Comparison of ENCODE assay signal across 24 cellular contexts in genomic region chr12:21771311-21771710, GRCh38. TPM values are rescaled to one million over a fixed set of nuclear protein-coding genes. Genes with fewer than 3 reads are reported as not detected.
DNase-seq lines count a peak whose midpoint lies in the region; ATAC-seq, FAIRE-seq and TF ChIP-seq lines count a peak whose summit lies in the region.
"Had no signal": no experiment of that assay in that cellular context is flagged by ENCODE, and none has a peak within 500 bp of the region (broad histone marks: within the 10 kb centered on the region; RNA-seq: fewer than 3 reads in every experiment).

No MANE protein-coding gene starts in this region.

- H3K9ac ChIP-seq in liver (ENCODE audit: low read depth in 1 of 2, low read length in 2 of 2) (no peak overlapping the region), HepG2 (ENCODE audit: insufficient read depth, low read depth, low read length) (no peak overlapping the region)

- H2AFZ ChIP-seq in HepG2 (ENCODE audit: low read length) = no peak overlapping the region

- POLR2A ChIA-PET in HepG2 (lab: Yijun Ruan, JAX) = no interaction called here
- POLR2A ChIA-PET in activated CD4-positive, alpha-beta memory T cell treated with anti-CD3 and anti-CD28 coated beads, Interleukin-2, amount 10 ng/mL, durations not matched to agents 7 days and 5 days (lab: Charles Lee) = no interaction called here

- no peak overlapping the region for H3K4me2 ChIP-seq in HepG2 (ENCODE audit: low read depth, low read length)
- H3K4me2 ChIP-seq: A549 had no signal

- TF ChIP-seq POLR2A in HepG2 (IDR thresholded peaks at IDR 0.05; ENCODE audit: insufficient read depth in 1 of 2, low read depth in 2 of 2, low read length in 2 of 2) (no peak), thyroid gland (IDR thresholded peaks at IDR 0.05) (no peak)

- no peak overlapping the region for H3K4me3 Mint-ChIP-seq in activated CD4-positive, alpha-beta memory T cell treated with anti-CD3 and anti-CD28 coated beads, Interleukin-2, amount 10 ng/mL, durations not matched to agents 7 days and 5 days
- H3K4me3 Mint-ChIP-seq: activated naive CD4-positive, alpha-beta T cell treated with anti-CD3 and anti-CD28 coated beads, Interleukin-2, amount 10 ng/mL, durations not matched to agents 7 days and 5 days; CD8-positive, alpha-beta T cell; naive thymus-derived CD4-positive, alpha-beta T cell had no signal

- no peak overlapping the region for H3K27ac Mint-ChIP-seq in activated CD4-positive, alpha-beta memory T cell treated with anti-CD3 and anti-CD28 coated beads, Interleukin-2, amount 10 ng/mL, durations not matched to agents 7 days and 5 days
- H3K27ac Mint-ChIP-seq: activated naive CD4-positive, alpha-beta T cell treated with anti-CD3 and anti-CD28 coated beads, Interleukin-2, amount 10 ng/mL, durations not matched to agents 7 days and 5 days; CD8-positive, alpha-beta T cell; naive thymus-derived CD4-positive, alpha-beta T cell had no signal

- H3K4me1 Mint-ChIP-seq in activated CD4-positive, alpha-beta memory T cell treated with anti-CD3 and anti-CD28 coated beads, Interleukin-2, amount 10 ng/mL, durations not matched to agents 7 days and 5 days = peaks cover 6% of the 10 kb centered on the region

- in situ Hi-C loops in HepG2 (cut with HindIII; ENCODE audit: extremely low pct_ligation_motif_present, low pct_unique_long_range_greater_than_20kb) = no loop called here

- CTCF ChIA-PET in HepG2 (lab: Yijun Ruan, JAX; ENCODE audit: low intra/inter-chr PET ratio, low total read pairs) = no interaction called here
- CTCF ChIA-PET in activated CD4-positive, alpha-beta memory T cell treated with anti-CD3 and anti-CD28 coated beads, Interleukin-2, amount 10 ng/mL, durations not matched to agents 7 days and 5 days (lab: Charles Lee) = no interaction called here

- H3K27ac ChIP-seq in liver (ENCODE audit: low read depth in 1 of 2, low read length in 2 of 2) (peak overlapping the region; percentile 28 to 36), HepG2 (ENCODE audit: extremely low read length, insufficient read depth, low read length) (no peak overlapping the region), coronary artery (peak overlapping the region in 1 of 2 donors; percentile 24), muscle layer of duodenum (ENCODE audit: low read length) (peak overlapping the region; percentile 35), thyroid gland (peak overlapping the region in 1 of 3 donors; percentile 1)
- H3K27ac ChIP-seq: A549, suprapubic skin had no signal

- WGBS in liver = 74% methylated on average over 1 of the region's 1 CpG
- 36% methylated on average over 1 of the region's 1 CpG for WGBS in HepG2 (ENCODE audit: low lambda C conversion rate)
- WGBS in thyroid gland, 2 donors = 71 to 75% methylated on average over 1 of the region's 1 CpG

- FAIRE-seq in HepG2 (lab: Jason Lieb, UNC) = no peak
- FAIRE-seq: A549, endothelial cell of umbilical vein had no signal

- no peaks in the 10 kb centered on the region for H3K9me3 ChIP-seq in liver (ENCODE audit: control insufficient read depth in 4 of 4, low read length in 3 of 4)
- no peaks in the 10 kb centered on the region for H3K9me3 ChIP-seq in HepG2 (ENCODE audit: low read length)
- no peaks in the 10 kb centered on the region for H3K9me3 ChIP-seq in muscle layer of duodenum (ENCODE audit: control insufficient read depth in 1 of 2, low read length in 2 of 2)
- H3K9me3 ChIP-seq in thyroid gland = no peaks in the 10 kb centered on the region
- H3K9me3 ChIP-seq: A549, ascending aorta, suprapubic skin had no signal

- H3K36me3 ChIP-seq in liver (ENCODE audit: control insufficient read depth in 4 of 4, insufficient read depth in 3 of 4, low read depth in 1 of 4, low read length in 3 of 4) (peaks cover 0 to 15% (median 5%) of the 10 kb centered on the region in 4 donors), HepG2 (replicated peaks in 1 of 2; ENCODE audit: control insufficient read depth in 1 of 2, insufficient read depth in 2 of 2, low read length in 2 of 2) (no peaks in the 10 kb centered on the region), muscle layer of duodenum (ENCODE audit: control insufficient read depth in 1 of 2, insufficient read depth in 2 of 2, low read length in 2 of 2) (peaks cover 1 to 3% of the 10 kb centered on the region in 2 donors), thyroid gland (no peaks in the 10 kb centered on the region)
- H3K36me3 ChIP-seq: suprapubic skin had no signal

- no peaks in the 10 kb centered on the region for H3K79me2 ChIP-seq in HepG2 (ENCODE audit: insufficient read depth, low read length)

- DNase-seq in HepG2 (ENCODE audit: low spot score) = no peak
- no peak for DNase-seq in coronary artery (ENCODE audit: low spot score)
- DNase-seq in KG1 (lab: John Stamatoyannopoulos, UW) = no peak
- no peak for DNase-seq in thyroid gland
- DNase-seq in activated CD4-positive, alpha-beta memory T cell treated with anti-CD3 and anti-CD28 coated beads, Interleukin-2, amount 10 ng/mL, durations not matched to agents 7 days and 5 days = no peak
- DNase-seq: activated CD4-positive, alpha-beta T cell treated with anti-CD3 and anti-CD28 coated beads, Interleukin-2, amount 50 U/mL, for 4 hours; activated naive CD4-positive, alpha-beta T cell treated with anti-CD3 and anti-CD28 coated beads, Interleukin-2, amount 10 ng/mL, durations not matched to agents 7 days and 5 days; activated T-cell treated with anti-CD3 and anti-CD28 coated beads, Interleukin-2, amount 50 U/mL, for 1 hour; CD8-positive, alpha-beta T cell; cortex of kidney; H7; naive thymus-derived CD4-positive, alpha-beta T cell; NCI-H1092 treated with DMSO at 0.1 percent for 48 hours; NCI-H524 treated with DMSO at 0.1 percent for 48 hours; posterior cingulate gyrus; SHP77 treated with DMSO at 0.1 percent for 48 hours; T-helper 1 cell had no signal

- no TSS peak for BruUV-seq in HepG2 (replicated peaks; lab: Mats Ljungman, UMichigan)

- H3K4me1 ChIP-seq in liver (ENCODE audit: control insufficient read depth in 4 of 4, insufficient read depth in 4 of 4, low read length in 3 of 4) (peaks cover 2 to 10% (median 4%) of the 10 kb centered on the region in 4 donors), HepG2 (ENCODE audit: insufficient read depth, low read length) (no peaks in the 10 kb centered on the region), muscle layer of duodenum (ENCODE audit: control insufficient read depth in 1 of 2, insufficient read depth in 2 of 2, low read length in 2 of 2) (no peaks in the 10 kb centered on the region), thyroid gland (no peaks in the 10 kb centered on the region)
- H3K4me1 ChIP-seq: A549, ascending aorta had no signal

- peaks cover 37% of the 10 kb centered on the region for H3K27me3 Mint-ChIP-seq in activated CD4-positive, alpha-beta memory T cell treated with anti-CD3 and anti-CD28 coated beads, Interleukin-2, amount 10 ng/mL, durations not matched to agents 7 days and 5 days

- TF ChIP-seq CTCF in liver (IDR thresholded peaks at IDR 0.05; ENCODE audit: low read depth, low read length, missing input control) (no peak), HepG2 (CRISPR knock-in tag; IDR thresholded peaks at IDR 0.05) (no peak), coronary artery (IDR thresholded peaks at IDR 0.05) (no peak), thyroid gland (IDR thresholded peaks at IDR 0.05) (no peak)

- no peak for TF ChIP-seq RAD21 in liver (IDR thresholded peaks at IDR 0.05)
- TF ChIP-seq RAD21 in HepG2 (CRISPR knock-in tag; IDR thresholded peaks at IDR 0.05) = no peak

- H3K36me3 Mint-ChIP-seq in activated CD4-positive, alpha-beta memory T cell treated with anti-CD3 and anti-CD28 coated beads, Interleukin-2, amount 10 ng/mL, durations not matched to agents 7 days and 5 days (ENCODE audit: low read depth) = no peaks in the 10 kb centered on the region
- H3K36me3 Mint-ChIP-seq: activated naive CD4-positive, alpha-beta T cell treated with anti-CD3 and anti-CD28 coated beads, Interleukin-2, amount 10 ng/mL, durations not matched to agents 7 days and 5 days; CD8-positive, alpha-beta T cell had no signal

- H3K9me3 Mint-ChIP-seq in activated CD4-positive, alpha-beta memory T cell treated with anti-CD3 and anti-CD28 coated beads, Interleukin-2, amount 10 ng/mL, durations not matched to agents 7 days and 5 days = no peaks in the 10 kb centered on the region
- H3K9me3 Mint-ChIP-seq: activated naive CD4-positive, alpha-beta T cell treated with anti-CD3 and anti-CD28 coated beads, Interleukin-2, amount 10 ng/mL, durations not matched to agents 7 days and 5 days; CD8-positive, alpha-beta T cell; naive thymus-derived CD4-positive, alpha-beta T cell had no signal

- no peak overlapping the region for H3K4me3 ChIP-seq in liver (ENCODE audit: low read depth in 1 of 3, low read length in 3 of 3)
- no peak overlapping the region for H3K4me3 ChIP-seq in HepG2 (replicated peaks in 1 of 3; ENCODE audit: insufficient read depth in 1 of 3, low read depth in 2 of 3, low read length in 3 of 3)
- H3K4me3 ChIP-seq in coronary artery = peak overlapping the region; percentile 9
- no peak overlapping the region for H3K4me3 ChIP-seq in muscle layer of duodenum (ENCODE audit: low read depth in 1 of 2, low read length in 2 of 2)
- H3K4me3 ChIP-seq in thyroid gland (replicated peaks in 1 of 3) = no peak overlapping the region
- H3K4me3 ChIP-seq: A549, ascending aorta, suprapubic skin had no signal

- intact Hi-C loops in HepG2 (cut with micrococcal nuclease; ENCODE audit: unreplicated experiment) (no loop called here), thyroid gland (cut with DNase I) (no loop called here)

- no peaks in the 10 kb centered on the region for H4K20me1 ChIP-seq in HepG2 (ENCODE audit: insufficient read depth, low read length)

- ATAC-seq in HepG2 (no peak), HG02763 (IDR thresholded peaks at IDR 0.05; ENCODE audit: unreplicated experiment) (no peak)
- ATAC-seq: A549; CD8-positive, alpha-beta T cell; naive thymus-derived CD4-positive, alpha-beta T cell had no signal

- H3K27me3 ChIP-seq in liver (ENCODE audit: control insufficient read depth in 4 of 4, insufficient read depth in 4 of 4, low read length in 3 of 4) (no peaks in the 10 kb centered on the region), HepG2 (ENCODE audit: control insufficient read depth in 1 of 2, insufficient read depth in 2 of 2, low read length in 2 of 2) (no peaks in the 10 kb centered on the region), muscle layer of duodenum (ENCODE audit: low read depth, low read length) (no peaks in the 10 kb centered on the region), thyroid gland (no peaks in the 10 kb centered on the region)
- H3K27me3 ChIP-seq: ascending aorta had no signal

- TF ChIP-seq EP300 in HepG2 (IDR thresholded peaks at IDR 0.05; ENCODE audit: low read depth in 2 of 2, low read length in 2 of 2) (no peak), HepG2 (CRISPR knock-in tag; IDR thresholded peaks at IDR 0.05; ENCODE audit: borderline replicate concordance) (no peak)

RNA-seq across cellular contexts. Expression of gene KCNJ8, which starts 3.2 kb away (rescaled TPM):
- 10 to 100 TPM; 10.9 to 44.2 TPM for total RNA-seq in liver
- polyA plus RNA-seq in liver = 10 to 100 TPM; 24.2 to 30.3 TPM
- total RNA-seq in HepG2 (2016; rRNA removed; fragmentation: Illumina TruSeq; extraction: Trizol) = not detected in 2 replicates
- total RNA-seq in HepG2 (2016; cell fraction: cytosol; rRNA removed; fragmentation: Illumina TruSeq; extraction: Trizol; ENCODE audit: low read depth) = not detected in 2 replicates
- total RNA-seq in HepG2 (2016; cell fraction: insoluble cytoplasmic fraction; rRNA removed; fragmentation: Illumina TruSeq; extraction: Trizol) = not detected in 2 replicates
- total RNA-seq in HepG2 (2016; cell fraction: membrane; rRNA removed; fragmentation: Illumina TruSeq; extraction: Trizol) = not detected in 2 replicates
- total RNA-seq in HepG2 (2016; cell fraction: nucleus; rRNA removed; fragmentation: Illumina TruSeq; extraction: Trizol) = not detected in 2 replicates
- polyA plus RNA-seq in HepG2 (2011; rRNA removed) = not detected in 2 replicates
- polyA plus RNA-seq in HepG2 (2011; cell fraction: cytosol; rRNA removed) = not detected in 2 replicates
- polyA plus RNA-seq in HepG2 (2011; cell fraction: nucleus; rRNA removed) = not detected in 2 replicates
- not detected in 2 replicates for polyA plus RNA-seq in HepG2 (2012)
- not detected in 2 replicates for polyA plus RNA-seq in HepG2 (2016; cell fraction: cytosol; fragmentation: Illumina TruSeq; extraction: Trizol; ENCODE audit: low read depth)
- polyA plus RNA-seq in HepG2 (2016; cell fraction: insoluble cytoplasmic fraction; fragmentation: Illumina TruSeq; extraction: Trizol; ENCODE audit: low read depth) = not detected in 2 replicates
- polyA plus RNA-seq in HepG2 (2016; cell fraction: membrane; fragmentation: Illumina TruSeq; extraction: Trizol; ENCODE audit: low read depth) = not detected in 2 replicates
- polyA plus RNA-seq in HepG2 (2016; cell fraction: nucleus; fragmentation: Illumina TruSeq; extraction: Trizol; ENCODE audit: insufficient read depth, low read depth) = not detected in 2 replicates
- not detected in 2 replicates for polyA minus RNA-seq in HepG2 (2011; rRNA and poly(A)+ RNA removed; ENCODE audit: low replicate concordance)
- not detected in 2 replicates for polyA minus RNA-seq in HepG2 (2011; cell fraction: cytosol; rRNA and poly(A)+ RNA removed)
- not detected in 2 replicates for polyA minus RNA-seq in HepG2 (2011; cell fraction: nucleus; rRNA and poly(A)+ RNA removed)
- 10 to 100 TPM; 11.6 to 24.1 (median 17.7) TPM for total RNA-seq in thyroid gland
- not detected for total RNA-seq in activated CD4-positive, alpha-beta memory T cell treated with anti-CD3 and anti-CD28 coated beads, Interleukin-2, amount 10 ng/mL, durations not matched to agents 7 days and 5 days
- total RNA-seq: CD8-positive, alpha-beta T cell; endothelial cell of umbilical vein; naive thymus-derived CD4-positive, alpha-beta T cell had no signal
- polyA plus RNA-seq: endothelial cell of umbilical vein; naive thymus-derived CD4-positive, alpha-beta T cell had no signal

Comparison
In these comparisons a context has a peak if more than half of its experiments do, and no peak if none do; other contexts are left out.
1. RNA of gene KCNJ8, which starts 3.2 kb away (total RNA-seq): 10.9 to 44.2 TPM in liver and 11.6 to 24.1 TPM in thyroid gland; not detected in activated CD4-positive, alpha-beta memory T cell treated with anti-CD3 and anti-CD28 coated beads, Interleukin-2, amount 10 ng/mL, durations not matched to agents 7 days and 5 days and not detected in HepG2; every median in the first group is over 10 times any median in the second.